In genomic region chr17:3801043-3801746, GRCh38 we compare ENCODE assay signal across 1 cellular context.
TF ChIP-seq lines count a peak whose summit lies in the region.

TSS of gene ITGAE (minus strand) at chr17:3801188. CDS start at chr17:3801144, 44 bp downstream.

TF ChIP-seq in SK-N-SH treated with all-trans-retinoic acid at 6 μM for 48 hours, 23 proteins besides CTCF, POLR2A, EP300 and RAD21 (continued from another document):
- TF ChIP-seq PATZ1 (CRISPR knock-in tag; IDR thresholded peaks at IDR 0.05; ENCODE audit: borderline replicate concordance) (no peak), ESRRG (CRISPR knock-in tag; IDR thresholded peaks at IDR 0.05) (no peak), TOX (CRISPR knock-in tag; IDR thresholded peaks at IDR 0.05; ENCODE audit: borderline replicate concordance) (no peak), CREB5 (CRISPR knock-in tag; IDR thresholded peaks at IDR 0.05; ENCODE audit: low read depth) (no peak), ZNF70 (CRISPR knock-in tag; IDR thresholded peaks at IDR 0.05) (no peak), ZFP3 (CRISPR knock-in tag; IDR thresholded peaks at IDR 0.05) (no peak), GLIS3 (CRISPR knock-in tag; IDR thresholded peaks at IDR 0.05) (no peak), ZC3H10 (CRISPR knock-in tag; IDR thresholded peaks at IDR 0.05) (no peak), ARNTL (CRISPR knock-in tag; IDR thresholded peaks at IDR 0.05; ENCODE audit: borderline replicate concordance, low read depth) (no peak), TSHZ2 (CRISPR knock-in tag; IDR thresholded peaks at IDR 0.05) (no peak), OSR1 (CRISPR knock-in tag; IDR thresholded peaks at IDR 0.05) (no peak)
